In genomic region chr2:218860950-218861381, GRCh38 we compare ENCODE assay signal across 9 cellular contexts. TPM values are rescaled to one million over a fixed set of nuclear protein-coding genes. Genes with fewer than 3 reads are reported as not detected.
DNase-seq lines count a peak whose midpoint lies in the region; ATAC-seq and TF ChIP-seq lines count a peak whose summit lies in the region.
"Had no signal": no experiment of that assay in that cellular context is flagged by ENCODE, and none has a peak within 500 bp of the region (broad histone marks: within the 10 kb centered on the region; RNA-seq: fewer than 3 reads in every experiment).

No MANE protein-coding gene starts in this region.

- no peaks in the 10 kb centered on the region for H3K9me3 Mint-ChIP-seq in activated T-cell treated with anti-CD3 and anti-CD28 coated beads, Interleukin-2, amount 50 U/mL, for 24 hours
- H3K9me3 Mint-ChIP-seq in activated CD4-positive, alpha-beta T cell treated with anti-CD3 and anti-CD28 coated beads for 36 hours (ENCODE audit: low read depth), result no peaks in the 10 kb centered on the region

- H3K27me3 ChIP-seq in ovary, result no peaks in the 10 kb centered on the region

- H2AFZ ChIP-seq in OCI-LY7 (ENCODE audit: low read length), result no peak overlapping the region

- TF ChIP-seq EP300 in ovary (IDR thresholded peaks at IDR 0.05), result no peak

- peaks cover 20% of the 10 kb centered on the region for H3K4me1 Mint-ChIP-seq in activated T-cell treated with anti-CD3 and anti-CD28 coated beads, Interleukin-2, amount 50 U/mL, for 24 hours (ENCODE audit: low read depth)
- peaks cover 15% of the 10 kb centered on the region for H3K4me1 Mint-ChIP-seq in activated CD4-positive, alpha-beta T cell treated with anti-CD3 and anti-CD28 coated beads for 36 hours

- no TSS peak for BruUV-seq in OCI-LY7 (replicated peaks; lab: Mats Ljungman, UMichigan)

- no peaks in the 10 kb centered on the region for H3K9me3 ChIP-seq in OCI-LY7 (ENCODE audit: low read length)
- no peaks in the 10 kb centered on the region for H3K9me3 ChIP-seq in ovary

- H3K4me3 ChIP-seq in OCI-LY7 (ENCODE audit: low read depth, low read length, poor library complexity, severe bottlenecking) (peak overlapping the region; percentile 8), fibroblast of mammary gland (ENCODE audit: control insufficient read depth, low read depth, low read length) (no peak overlapping the region), ovary (no peak overlapping the region)

- intact Hi-C loops in OCI-LY7 (cut with micrococcal nuclease; ENCODE audit: unreplicated experiment) (no loop called here), ovary (cut with DNase I) (no loop called here)
- intact Hi-C loops in activated CD4-positive, alpha-beta T cell treated with anti-CD3 and anti-CD28 coated beads for 36 hours (cut with DNase I, micrococcal nuclease), result no loop called here

- TF ChIP-seq CTCF in OCI-LY7 (conservative IDR thresholded peaks at IDR 0.05; ENCODE audit: low read length) (no peak), fibroblast of mammary gland (conservative IDR thresholded peaks at IDR 0.05; ENCODE audit: control insufficient read depth, insufficient read depth, low read depth, low read length) (no peak), ovary (IDR thresholded peaks at IDR 0.05) (no peak)

- no peaks in the 10 kb centered on the region for H3K79me2 ChIP-seq in OCI-LY7 (ENCODE audit: insufficient read depth, low read depth, low read length)

- POLR2A ChIA-PET in OCI-LY7 (lab: Charles Lee), result no interaction called here
- POLR2A ChIA-PET in activated CD4-positive, alpha-beta T cell treated with anti-CD3 and anti-CD28 coated beads for 36 hours (lab: Charles Lee), result no interaction called here

- H3K36me3 Mint-ChIP-seq in activated T-cell treated with anti-CD3 and anti-CD28 coated beads, Interleukin-2, amount 50 U/mL, for 24 hours (ENCODE audit: low read depth), result no peaks in the 10 kb centered on the region
- H3K36me3 Mint-ChIP-seq in activated CD4-positive, alpha-beta T cell treated with anti-CD3 and anti-CD28 coated beads for 36 hours (ENCODE audit: low read depth), result no peaks in the 10 kb centered on the region

- no peaks in the 10 kb centered on the region for H3K9me2 ChIP-seq in OCI-LY7 (ENCODE audit: insufficient read depth, low read length)

- H4K20me1 ChIP-seq in OCI-LY7 (ENCODE audit: insufficient read depth, low read length), result no peaks in the 10 kb centered on the region

- DNase-seq in activated T-cell treated with anti-CD3 and anti-CD28 coated beads, Interleukin-2, amount 50 U/mL, for 24 hours, result peak; percentile 44
- DNase-seq in activated T-cell treated with anti-CD3 and anti-CD28 coated beads, Interleukin-2, amount 50 U/mL, for 1 hour, result no peak
- DNase-seq in OCI-LY7 (ENCODE audit: low spot score) (peak; percentile 29), fibroblast of mammary gland (ENCODE audit: low read depth) (peak; percentile 34), ovary (peak; percentile 51 to 76 (median 64))
- no peak for DNase-seq in activated CD4-positive, alpha-beta T cell treated with anti-CD3 and anti-CD28 coated beads for 36 hours

- WGBS in ovary, 3 donors, result 1 to 3% (median 1%) methylated on average over 21 of the region's 21 CpGs

- H3K4me1 ChIP-seq in OCI-LY7 (ENCODE audit: insufficient read depth, low read length, poor library complexity, severe bottlenecking) (no peaks in the 10 kb centered on the region), ovary (ENCODE audit: insufficient read depth) (peaks cover 5% of the 10 kb centered on the region)

- TF ChIP-seq POLR2A in ovary (IDR thresholded peaks at IDR 0.05), result no peak

- peak overlapping the region; percentile 46 for H3K4me2 ChIP-seq in OCI-LY7 (ENCODE audit: low read length)

- H3K27me3 Mint-ChIP-seq in activated T-cell treated with anti-CD3 and anti-CD28 coated beads, Interleukin-2, amount 50 U/mL, for 24 hours, result peaks cover 77% of the 10 kb centered on the region
- peaks cover 60% of the 10 kb centered on the region for H3K27me3 Mint-ChIP-seq in activated CD4-positive, alpha-beta T cell treated with anti-CD3 and anti-CD28 coated beads for 36 hours

- no peak overlapping the region for H3K4me3 Mint-ChIP-seq in activated T-cell treated with anti-CD3 and anti-CD28 coated beads, Interleukin-2, amount 50 U/mL, for 24 hours
- no peak overlapping the region for H3K4me3 Mint-ChIP-seq in activated CD4-positive, alpha-beta T cell treated with anti-CD3 and anti-CD28 coated beads for 36 hours

- H3K36me3 ChIP-seq in OCI-LY7 (ENCODE audit: insufficient read depth, low read length), result no peaks in the 10 kb centered on the region
- H3K36me3 ChIP-seq in ovary, result no peaks in the 10 kb centered on the region

- CTCF ChIA-PET in OCI-LY7 (lab: Charles Lee; ENCODE audit: unreplicated experiment), result no interaction called here
- CTCF ChIA-PET in activated CD4-positive, alpha-beta T cell treated with anti-CD3 and anti-CD28 coated beads for 36 hours (lab: Charles Lee), result interaction anchor here (0.6 to 4.0 kb wide), 8 partner anchors 9 to 119 kb away, joined by 3 to 29 read pairs (median 4); no protein-coding TSS in a partner anchor

- H3K27ac ChIP-seq in OCI-LY7 (ENCODE audit: low read depth, low read length, poor library complexity, severe bottlenecking), result no peak overlapping the region
- no peak overlapping the region for H3K27ac ChIP-seq in ovary

- no peak overlapping the region for H3K27ac Mint-ChIP-seq in activated T-cell treated with anti-CD3 and anti-CD28 coated beads, Interleukin-2, amount 50 U/mL, for 24 hours
- no peak overlapping the region for H3K27ac Mint-ChIP-seq in activated CD4-positive, alpha-beta T cell treated with anti-CD3 and anti-CD28 coated beads for 36 hours

- ATAC-seq in GM21576 (IDR thresholded peaks at IDR 0.05; ENCODE audit: unreplicated experiment) (no peak), HG02642 (IDR thresholded peaks at IDR 0.05; ENCODE audit: poor library complexity, unreplicated experiment) (no peak)
- ATAC-seq in activated CD4-positive, alpha-beta T cell treated with anti-CD3 and anti-CD28 coated beads for 36 hours, result no peak

RNA-seq across cellular contexts. Expression of gene WNT6, which starts 1.4 kb away (rescaled TPM):
- total RNA-seq in OCI-LY7 (2014; rRNA removed; shearing (Covaris generic)), result not detected in 2 replicates
- total RNA-seq in OCI-LY7 (2022), result 0.74 and 1.8 TPM in 2 replicates
- 1 to 10 TPM; 1.1 to 4.5 (median 2.0) TPM for total RNA-seq in ovary
- 1 to 10 TPM in 1 of 2 donors, under 1 TPM in 1; 0.13 to 2.9 TPM for polyA plus RNA-seq in ovary
- total RNA-seq in activated CD4-positive, alpha-beta T cell treated with anti-CD3 and anti-CD28 coated beads for 36 hours, result under 1 TPM in 1 of 2 experiments, not detected in 1; 0.30 TPM
- polyA plus RNA-seq: BJ had no signal

RNA-seq across cellular contexts. Expression of gene WNT10A, which starts 19.7 kb away (rescaled TPM):
- 3.6 and 5.5 TPM in 2 replicates for total RNA-seq in OCI-LY7 (2014; rRNA removed; shearing (Covaris generic))
- 6.4 and 11.4 TPM in 2 replicates for total RNA-seq in OCI-LY7 (2022)
- total RNA-seq in ovary, result 10 to 100 TPM in 1 of 7 donors, 1 to 10 TPM in 1, under 1 TPM in 1, not detected in 4; 0.27 to 12.4 (median 1.6) TPM
- polyA plus RNA-seq in ovary, result under 1 TPM; 0.04 to 0.13 TPM
- total RNA-seq in activated CD4-positive, alpha-beta T cell treated with anti-CD3 and anti-CD28 coated beads for 36 hours, result 1 to 10 TPM; 5.4 to 6.0 TPM
- polyA plus RNA-seq: BJ had no signal

RNA-seq across cellular contexts. Expression of gene PRKAG3, which starts 29.4 kb away (rescaled TPM):
- total RNA-seq in OCI-LY7 (2014; rRNA removed; shearing (Covaris generic)), result not detected in 2 replicates
- total RNA-seq in OCI-LY7 (2022) (not detected in 2 replicates), ovary (under 1 TPM in 2 of 7 donors, not detected in 5; 0.11 to 0.32 TPM)
- polyA plus RNA-seq in ovary, result not detected
- not detected for total RNA-seq in activated CD4-positive, alpha-beta T cell treated with anti-CD3 and anti-CD28 coated beads for 36 hours
- polyA plus RNA-seq: BJ had no signal

Comparison
In these comparisons a context has a peak if more than half of its experiments do, and no peak if none do; other contexts are left out.
1. DNase-seq: peak in activated T-cell treated with anti-CD3 and anti-CD28 coated beads, Interleukin-2, amount 50 U/mL, for 24 hours (single experiment), OCI-LY7 (single experiment), fibroblast of mammary gland (single experiment) and ovary (5 of 5); none in activated T-cell treated with anti-CD3 and anti-CD28 coated beads, Interleukin-2, amount 50 U/mL, for 1 hour (single experiment) and activated CD4-positive, alpha-beta T cell treated with anti-CD3 and anti-CD28 coated beads for 36 hours (single experiment).